In genomic region chr14:105489607-105490317, GRCh38 we compare ENCODE assay signal across 2 cellular contexts.
TF ChIP-seq lines count a peak whose summit lies in the region.

No MANE protein-coding gene starts in this region.

TF ChIP-seq in Ishikawa, 13 proteins besides CTCF, POLR2A, EP300 and RAD21:
- peak; percentile 80 for TF ChIP-seq TCF12 (IDR thresholded peaks at IDR 0.05; ENCODE audit: low read depth)
- peak; percentile 66 for TF ChIP-seq YY1 (IDR thresholded peaks at IDR 0.05; ENCODE audit: low read depth)
- TF ChIP-seq MAX (IDR thresholded peaks at IDR 0.05) = peak; percentile 63
- no peak for TF ChIP-seq REST (IDR thresholded peaks at IDR 0.05; ENCODE audit: low read depth)
- no peak for TF ChIP-seq FOXM1 (IDR thresholded peaks at IDR 0.05; ENCODE audit: borderline replicate concordance, low read depth)
- TF ChIP-seq USF1 (IDR thresholded peaks at IDR 0.05) = no peak
- TF ChIP-seq EGR1 (IDR thresholded peaks at IDR 0.05) = peak; percentile 81
- peak; percentile 75 for TF ChIP-seq ZBTB7A (IDR thresholded peaks at IDR 0.05; ENCODE audit: low read depth)
- no peak for TF ChIP-seq CREB1 (IDR thresholded peaks at IDR 0.05; ENCODE audit: low read depth)
- TF ChIP-seq CEBPB (IDR thresholded peaks at IDR 0.05) = no peak
- TF ChIP-seq TEAD4 (IDR thresholded peaks at IDR 0.05) = peak; percentile 41
- no peak for TF ChIP-seq TAF1 (IDR thresholded peaks at IDR 0.05; ENCODE audit: low read depth)
- peak; percentile 60 for TF ChIP-seq NFIC (IDR thresholded peaks at IDR 0.05)

TF ChIP-seq in endothelial cell of umbilical vein, 7 proteins besides CTCF, POLR2A, EP300 and RAD21:
- TF ChIP-seq EZH2 (IDR thresholded peaks at IDR 0.05; ENCODE audit: borderline replicate concordance, low read depth, low read length, severe bottlenecking) (peak; percentile 16), MAX (IDR thresholded peaks at IDR 0.05; ENCODE audit: insufficient read depth, insufficient read length) (no peak)
